In the genomic region with DNA sequence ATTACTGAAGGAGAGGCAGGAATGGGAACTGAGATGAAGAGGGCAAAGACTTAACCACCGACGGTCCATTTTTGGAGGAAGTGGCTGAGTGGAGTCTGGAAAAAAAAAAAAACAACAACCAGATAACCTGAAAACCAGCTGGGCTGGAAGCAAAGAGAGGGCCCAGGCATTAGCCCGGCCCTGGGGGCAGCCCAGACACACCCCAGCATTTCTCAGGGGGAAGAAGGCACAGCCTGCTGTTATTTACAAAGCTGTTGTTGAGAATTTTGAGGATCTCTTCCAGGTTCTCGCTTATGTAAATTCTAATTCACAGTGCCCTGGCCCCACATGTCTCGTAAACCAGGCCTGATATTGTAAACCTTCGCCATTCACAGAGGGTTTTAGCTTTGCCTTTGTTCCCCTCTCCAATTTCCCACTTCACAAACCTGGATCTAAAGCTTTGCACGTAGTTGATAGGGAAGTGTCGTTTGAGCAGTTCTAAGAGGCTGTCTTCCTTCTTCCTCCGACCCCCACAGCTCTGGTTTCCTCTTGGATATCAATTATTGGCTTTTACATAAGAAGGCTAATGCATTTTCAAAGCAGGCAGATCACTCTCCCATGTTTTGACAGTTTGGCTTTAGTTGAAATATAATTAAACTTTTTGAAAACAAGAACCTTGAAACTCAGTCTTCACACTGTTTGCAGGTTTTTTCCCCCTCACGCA, we compare ENCODE assay signal across 1 cellular context.
TF ChIP-seq lines count a peak whose summit lies in the region.

No MANE protein-coding gene starts in this region.

TF ChIP-seq in IMR-90, 13 proteins besides CTCF, POLR2A, EP300 and RAD21 (continued from another document):
- TF ChIP-seq RFX5 (IDR thresholded peaks at IDR 0.05; ENCODE audit: low read depth, low read length): no peak
- no peak for TF ChIP-seq NFE2L2 (IDR thresholded peaks at IDR 0.05; ENCODE audit: low read depth, low read length)
- no peak for TF ChIP-seq MXI1 (IDR thresholded peaks at IDR 0.05; ENCODE audit: borderline replicate concordance, low read depth, low read length)
- no peak for TF ChIP-seq MAFK (IDR thresholded peaks at IDR 0.05; ENCODE audit: low read depth, low read length)
- no peak for TF ChIP-seq MAZ (IDR thresholded peaks at IDR 0.05; ENCODE audit: borderline replicate concordance, low read depth, low read length)
- no peak for TF ChIP-seq CHD1 (IDR thresholded peaks at IDR 0.05; ENCODE audit: low read depth, low read length)
- TF ChIP-seq BHLHE40 (IDR thresholded peaks at IDR 0.05; ENCODE audit: low read depth, low read length): no peak
- TF ChIP-seq RCOR1 (IDR thresholded peaks at IDR 0.05; ENCODE audit: insufficient replicate concordance, low read length): no peak
- no peak for TF ChIP-seq CEBPB (IDR thresholded peaks at IDR 0.05; ENCODE audit: low read depth, low read length)
